ENCODE assay signal across 8 cellular contexts in genomic region chr9:67717830-67718388, GRCh38.
DNase-seq lines count a peak whose midpoint lies in the region; ATAC-seq and TF ChIP-seq lines count a peak whose summit lies in the region.
"Not testable (repeated sequence)": the region's sequence is repeated elsewhere in the genome, so short reads cannot be mapped to it uniquely, and the experiment has no call there.

No MANE protein-coding gene starts in this region.

- not testable (repeated sequence) for H3K4me1 ChIP-seq in CD8-positive, alpha-beta T cell (ENCODE audit: insufficient read depth, low read length); left ventricle myocardium inferior

- H3K27ac Mint-ChIP-seq in CD8-positive, alpha-beta T cell; activated CD4-positive, alpha-beta T cell treated with anti-CD3 and anti-CD28 coated beads, Interleukin-2, amount 10 ng/mL, durations not matched to agents 7 days and 5 days; naive thymus-derived CD8-positive, alpha-beta T cell; stimulated activated naive CD8-positive, alpha-beta T cell treated with anti-CD3 and anti-CD28 coated beads, Interleukin-15, amount 100 ng/mL, for 72 hours: not testable (repeated sequence)

- CTCF ChIA-PET in CD8-positive, alpha-beta T cell (lab: Charles Lee); activated CD4-positive, alpha-beta T cell treated with anti-CD3 and anti-CD28 coated beads, Interleukin-2, amount 10 ng/mL, durations not matched to agents 7 days and 5 days (lab: Charles Lee): not testable (repeated sequence)

- intact Hi-C loops in CD8-positive, alpha-beta T cell (cut with DNase I, micrococcal nuclease); left ventricle myocardium inferior (cut with micrococcal nuclease): not testable (repeated sequence)

- not testable (repeated sequence) for TF ChIP-seq CTCF in CD8-positive, alpha-beta T cell (IDR thresholded peaks at IDR 0.05); left ventricle myocardium inferior (IDR thresholded peaks at IDR 0.05; ENCODE audit: borderline replicate concordance)

- not testable (repeated sequence) for ATAC-seq in CD8-positive, alpha-beta T cell; stimulated activated naive CD8-positive, alpha-beta T cell treated with anti-CD3 and anti-CD28 coated beads, Interleukin-15, amount 100 ng/mL, for 72 hours
- peak; percentile 15 to 34 for ATAC-seq in naive thymus-derived CD8-positive, alpha-beta T cell

- POLR2A ChIA-PET in CD8-positive, alpha-beta T cell (lab: Charles Lee); activated CD4-positive, alpha-beta T cell treated with anti-CD3 and anti-CD28 coated beads, Interleukin-2, amount 10 ng/mL, durations not matched to agents 7 days and 5 days (lab: Charles Lee); naive thymus-derived CD8-positive, alpha-beta T cell (lab: Charles Lee): not testable (repeated sequence)

- not testable (repeated sequence) for H3K36me3 ChIP-seq in CD8-positive, alpha-beta T cell (ENCODE audit: insufficient read depth, low read length); left ventricle myocardium inferior

- H3K27me3 ChIP-seq in CD8-positive, alpha-beta T cell (ENCODE audit: insufficient read depth, low read length); left ventricle myocardium inferior (ENCODE audit: low read depth): not testable (repeated sequence)

- H3K9me3 Mint-ChIP-seq in CD8-positive, alpha-beta T cell; activated CD4-positive, alpha-beta T cell treated with anti-CD3 and anti-CD28 coated beads, Interleukin-2, amount 10 ng/mL, durations not matched to agents 7 days and 5 days; naive thymus-derived CD8-positive, alpha-beta T cell; stimulated activated naive CD8-positive, alpha-beta T cell treated with anti-CD3 and anti-CD28 coated beads, Interleukin-15, amount 100 ng/mL, for 72 hours: not testable (repeated sequence)

- not testable (repeated sequence) for H3K27ac ChIP-seq in CD8-positive, alpha-beta T cell (ENCODE audit: low read depth, low read length)
- peak overlapping the region; percentile 57 for H3K27ac ChIP-seq in left ventricle myocardium inferior (replicated peaks)

- H3K4me3 ChIP-seq in CD8-positive, alpha-beta T cell (ENCODE audit: low read depth, low read length), result not testable (repeated sequence)
- H3K4me3 ChIP-seq in left ventricle myocardium inferior, result peak overlapping the region; percentile 45

- not testable (repeated sequence) for H3K4me1 Mint-ChIP-seq in CD8-positive, alpha-beta T cell (ENCODE audit: low read depth); activated CD4-positive, alpha-beta T cell treated with anti-CD3 and anti-CD28 coated beads, Interleukin-2, amount 10 ng/mL, durations not matched to agents 7 days and 5 days; naive thymus-derived CD8-positive, alpha-beta T cell; stimulated activated naive CD8-positive, alpha-beta T cell treated with anti-CD3 and anti-CD28 coated beads, Interleukin-15, amount 100 ng/mL, for 72 hours

- DNase-seq in CD8-positive, alpha-beta T cell, result peak in 6 of 7 experiments; percentile 36 to 64 (median 50)
- DNase-seq in activated CD4-positive, alpha-beta T cell treated with anti-CD3 and anti-CD28 coated beads, Interleukin-2, amount 10 ng/mL, durations not matched to agents 7 days and 5 days, result peak; percentile 54
- DNase-seq in activated T-cell treated with anti-CD3 and anti-CD28 coated beads, Interleukin-2, amount 50 U/mL, for 48 hours, result peak; percentile 22 to 30
- peak; percentile 24 for DNase-seq in central memory CD4-positive, alpha-beta T cell
- DNase-seq in left ventricle myocardium inferior, result peak; percentile 70
- DNase-seq in naive thymus-derived CD8-positive, alpha-beta T cell, result peak; percentile 15 to 84 (median 52)
- peak; percentile 55 for DNase-seq in stimulated activated CD4-positive, alpha-beta T cell treated with anti-CD3 and anti-CD28 coated beads, Interleukin-15, amount 100 ng/mL, for 24 hours
- peak; percentile 23 to 27 for DNase-seq in stimulated activated naive CD8-positive, alpha-beta T cell treated with anti-CD3 and anti-CD28 coated beads, Interleukin-15, amount 100 ng/mL, for 72 hours

- H3K9me3 ChIP-seq in CD8-positive, alpha-beta T cell (ENCODE audit: low read length); left ventricle myocardium inferior (replicated peaks): not testable (repeated sequence)

- H3K27me3 Mint-ChIP-seq in CD8-positive, alpha-beta T cell (ENCODE audit: low read depth); activated CD4-positive, alpha-beta T cell treated with anti-CD3 and anti-CD28 coated beads, Interleukin-2, amount 10 ng/mL, durations not matched to agents 7 days and 5 days; naive thymus-derived CD8-positive, alpha-beta T cell; stimulated activated naive CD8-positive, alpha-beta T cell treated with anti-CD3 and anti-CD28 coated beads, Interleukin-15, amount 100 ng/mL, for 72 hours: not testable (repeated sequence)

- H3K36me3 Mint-ChIP-seq in CD8-positive, alpha-beta T cell; activated CD4-positive, alpha-beta T cell treated with anti-CD3 and anti-CD28 coated beads, Interleukin-2, amount 10 ng/mL, durations not matched to agents 7 days and 5 days (ENCODE audit: low read depth); naive thymus-derived CD8-positive, alpha-beta T cell: not testable (repeated sequence)

- not testable (repeated sequence) for H3K4me3 Mint-ChIP-seq in CD8-positive, alpha-beta T cell; activated CD4-positive, alpha-beta T cell treated with anti-CD3 and anti-CD28 coated beads, Interleukin-2, amount 10 ng/mL, durations not matched to agents 7 days and 5 days; naive thymus-derived CD8-positive, alpha-beta T cell; stimulated activated naive CD8-positive, alpha-beta T cell treated with anti-CD3 and anti-CD28 coated beads, Interleukin-15, amount 100 ng/mL, for 72 hours
